21 cellular contexts compared by ENCODE assay signal in genomic region chr9:2597483-2597882, GRCh38. TPM values are rescaled to one million over a fixed set of nuclear protein-coding genes. Genes with fewer than 3 reads are reported as not detected.
DNase-seq lines count a peak whose midpoint lies in the region.
"Had no signal": no experiment of that assay in that cellular context is flagged by ENCODE, and none has a peak within 500 bp of the region (broad histone marks: within the 10 kb centered on the region; RNA-seq: fewer than 3 reads in every experiment).

No MANE protein-coding gene starts in this region.

- H3K27ac ChIP-seq in SJCRH30 (peak overlapping the region; percentile 9), Karpas-422 (ENCODE audit: low read length) (no peak overlapping the region)
- H3K27ac ChIP-seq: 22Rv1, BLaER1, KMS-11, WERI-Rb-1 had no signal

- H3K9me3 ChIP-seq in SJCRH30 (replicated peaks) (no peaks in the 10 kb centered on the region), Karpas-422 (ENCODE audit: low read length) (peaks cover 3% of the 10 kb centered on the region)

- DNase-seq in DMS153 (lab: John Stamatoyannopoulos, UW) (peak; percentile 24), DMS153 treated with DMSO at 0.1 percent for 48 hours (lab: John Stamatoyannopoulos, UW; ENCODE audit: unreplicated experiment) (no peak), M059J (ENCODE audit: low read depth) (peak; percentile 24), SJCRH30 (peak; percentile 33 to 73), foreskin melanocyte (peak; percentile 44), T1000 (lab: John Stamatoyannopoulos, UW) (no peak), Karpas-422 (no peak), SW480 (ENCODE audit: low spot score) (no peak)
- DNase-seq: activated CD8-positive, alpha-beta T cell treated with anti-CD3 and anti-CD28 coated beads for 36 hours; activated naive CD8-positive, alpha-beta T cell treated with anti-CD3 and anti-CD28 coated beads, Interleukin-2, amount 50 U/mL, for 24 hours; activated T-cell treated with anti-CD3 and anti-CD28 coated beads, Interleukin-2, amount 50 U/mL, for 72 hours; effector memory CD4-positive, alpha-beta T cell; H9; NCI-H1436 treated with DMSO at 0.1 percent for 48 hours; NK-92 treated with Interleukin-12 subunit alpha and Interleukin-12 subunit beta, amount 100 ng/mL, for 24 hours; RPMI8226; stimulated activated CD4-positive, alpha-beta T cell treated with anti-CD3 and anti-CD28 coated beads, Interleukin-12 subunit alpha, Interleukin-12 subunit beta, amount 100 ng/mL, for 4 hours; WERI-Rb-1 had no signal

- H3K9me2 ChIP-seq in Karpas-422 (replicated peaks; ENCODE audit: insufficient read depth, low read length): no peaks in the 10 kb centered on the region

- no peaks in the 10 kb centered on the region for H3K36me3 ChIP-seq in SJCRH30
- no peaks in the 10 kb centered on the region; the same call in 1 of the 2 replicates for H3K36me3 ChIP-seq in Karpas-422 (ENCODE audit: insufficient read depth, low read length)
- H3K36me3 ChIP-seq: WERI-Rb-1 had no signal

- H3K4me3 ChIP-seq in SJCRH30 (no peak overlapping the region), Karpas-422 (ENCODE audit: low read length) (no peak overlapping the region)
- H3K4me3 ChIP-seq: BLaER1 had no signal

- peaks cover 25% of the 10 kb centered on the region for H3K4me1 ChIP-seq in SJCRH30
- peaks cover 33% of the 10 kb centered on the region for H3K4me1 ChIP-seq in Karpas-422 (ENCODE audit: low read length)

- no peak overlapping the region for H3K9ac ChIP-seq in Karpas-422 (ENCODE audit: low read length)
- H3K9ac ChIP-seq: BLaER1, KMS-11 had no signal

- H3K27me3 ChIP-seq in SJCRH30 (no peaks in the 10 kb centered on the region), Karpas-422 (ENCODE audit: low read length) (no peaks in the 10 kb centered on the region)
- H3K27me3 ChIP-seq: BLaER1 had no signal

- no peaks in the 10 kb centered on the region for H4K20me1 ChIP-seq in Karpas-422 (ENCODE audit: insufficient read depth, low read depth, low read length)
- H4K20me1 ChIP-seq: BLaER1 had no signal

- no peak overlapping the region for H2AFZ ChIP-seq in Karpas-422 (ENCODE audit: low read length)

- no peaks in the 10 kb centered on the region for H3K79me2 ChIP-seq in Karpas-422 (ENCODE audit: low read length)

- H3K4me2 ChIP-seq in Karpas-422 (ENCODE audit: low read depth, low read length, poor library complexity, severe bottlenecking): no peak overlapping the region
- H3K4me2 ChIP-seq: BLaER1, KMS-11 had no signal

RNA-seq across cellular contexts. Expression of gene VLDLR, which starts 24.1 kb away (rescaled TPM):
- 9.2 and 16.1 TPM in 2 replicates for total RNA-seq in M059J (2014; rRNA removed; shearing (Covaris generic))
- total RNA-seq in SJCRH30 (2014; rRNA removed; shearing (Covaris generic)): 4.5 and 4.8 TPM in 2 replicates
- total RNA-seq in Karpas-422 (2014; rRNA removed; shearing (Covaris generic); ENCODE audit: low replicate concordance): 16.4 and 31.5 TPM in 2 replicates

Comparison
In these comparisons a context has a peak if more than half of its experiments do, and no peak if none do; other contexts are left out.
1. DNase-seq: peak in DMS153 (single experiment), M059J (single experiment), SJCRH30 (2 of 2) and foreskin melanocyte (single experiment); none in DMS153 treated with DMSO at 0.1 percent for 48 hours (single experiment), T1000 (single experiment), Karpas-422 (single experiment) and SW480 (single experiment).